Comparison of ENCODE assay signal across 8 cellular contexts in the genomic region with DNA sequence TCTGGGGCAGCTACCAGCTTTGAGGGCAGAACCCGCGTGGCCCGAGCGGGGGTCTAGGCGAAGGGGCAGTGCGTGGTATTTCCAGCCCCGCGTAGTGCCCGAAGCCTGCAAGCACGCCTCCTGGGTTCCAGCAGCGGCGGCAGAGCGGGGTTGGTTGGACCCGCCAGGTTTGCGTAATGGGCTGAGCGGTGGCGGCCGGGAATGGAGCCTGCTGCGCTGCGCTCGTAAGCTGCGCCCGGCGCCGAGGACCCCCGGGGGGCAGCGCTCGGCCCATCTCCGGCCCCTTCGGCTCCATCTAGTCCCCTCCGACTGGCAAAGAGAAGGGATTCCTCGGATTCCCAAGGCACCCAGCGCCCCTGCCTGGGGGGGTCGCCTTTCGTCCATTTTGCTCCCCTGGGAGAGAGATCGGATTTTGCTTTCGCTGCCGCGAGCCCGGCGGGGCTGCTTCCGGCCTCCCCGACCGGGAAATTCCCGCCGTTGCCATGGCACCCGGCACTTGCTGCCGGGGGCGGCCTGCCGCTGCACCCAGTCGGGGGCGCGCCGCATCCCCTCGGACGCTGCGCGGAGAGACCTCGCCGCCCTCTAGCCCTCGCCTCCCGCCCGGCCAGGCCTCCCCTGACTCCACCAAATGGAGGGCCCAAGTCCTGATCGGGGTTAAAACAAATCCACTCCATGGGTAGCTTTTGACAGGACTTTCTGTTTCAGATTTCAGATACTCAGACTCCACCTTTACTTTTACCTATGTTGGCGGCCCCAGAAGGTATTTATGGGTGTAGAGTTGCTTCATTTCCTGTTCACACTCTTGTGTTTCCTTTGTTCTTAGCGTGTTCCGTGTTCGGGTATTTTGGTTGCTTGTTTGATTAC.
DNase-seq lines count a peak whose midpoint lies in the region; ATAC-seq and TF ChIP-seq lines count a peak whose summit lies in the region.
"Not testable (repeated sequence)": the region's sequence is repeated elsewhere in the genome, so short reads cannot be mapped to it uniquely, and the experiment has no call there.

No MANE protein-coding gene starts in this region.

- H3K27me3 ChIP-seq in esophagus squamous epithelium; lung (ENCODE audit: control insufficient read depth, insufficient read depth); skeletal muscle tissue (ENCODE audit: control insufficient read depth in 3 of 3, insufficient read depth in 3 of 3, low read length in 3 of 3); suprapubic skin: not testable (repeated sequence)

- TF ChIP-seq POLR2A in esophagus squamous epithelium (IDR thresholded peaks at IDR 0.05), result peak in 1 of 4 donors; percentile 50
- TF ChIP-seq POLR2A in suprapubic skin (IDR thresholded peaks at IDR 0.05), result peak in 1 of 2 donors; percentile 46

- H3K9me3 ChIP-seq in esophagus squamous epithelium; lung (ENCODE audit: control insufficient read depth in 2 of 2, insufficient read depth in 1 of 2, low read length in 1 of 2); skeletal muscle tissue (ENCODE audit: control insufficient read depth in 3 of 3, low read length in 3 of 3); suprapubic skin: not testable (repeated sequence)

- H3K4me3 ChIP-seq in esophagus squamous epithelium (peak overlapping the region; percentile 52 to 70 (median 62)), lung (peak overlapping the region; percentile 58), skeletal muscle tissue (ENCODE audit: low read length in 3 of 3) (peak overlapping the region; percentile 36 to 63 (median 54)), suprapubic skin (peak overlapping the region; percentile 59)

- not testable (repeated sequence) for H3K36me3 ChIP-seq in esophagus squamous epithelium; lung (ENCODE audit: control insufficient read depth in 2 of 2, insufficient read depth in 2 of 2, low read length in 2 of 2); skeletal muscle tissue (ENCODE audit: control insufficient read depth in 3 of 3, insufficient read depth in 3 of 3, low read length in 3 of 3); suprapubic skin

- peak overlapping the region in 2 of 3 donors; percentile 67 to 71 for H3K9ac ChIP-seq in skeletal muscle tissue (ENCODE audit: low read depth in 1 of 3, low read length in 3 of 3)

- H3K27ac ChIP-seq in VCaP (peak overlapping the region; percentile 49; the same call in 1 of the 2 replicates), esophagus squamous epithelium (peak overlapping the region; percentile 86 to 92 (median 90)), lung (ENCODE audit: low read depth in 1 of 2, low read length in 1 of 2) (peak overlapping the region; percentile 79 to 91), skeletal muscle tissue (ENCODE audit: low read depth, low read length) (peak overlapping the region; percentile 44), suprapubic skin (peak overlapping the region; percentile 89)

- intact Hi-C loops in esophagus squamous epithelium (cut with DNase I), result not testable (repeated sequence)

- not testable (repeated sequence) for TF ChIP-seq EP300 in suprapubic skin (IDR thresholded peaks at IDR 0.05)

- WGBS in esophagus squamous epithelium, 2 donors, result 0% methylated on average over 4 of the region's 68 CpGs; no CpG with 5 or more reads in 1 of the 2 donors
- 0 to 1% methylated on average over 19 to 40 of the region's 68 CpGs for WGBS in lung, 2 donors
- WGBS in suprapubic skin, result 0% methylated on average over 2 of the region's 68 CpGs

- DNase-seq in Daoy (ENCODE audit: low read depth) (peak; percentile 64), NCI-H2081 (lab: John Stamatoyannopoulos, UW) (peak; percentile 4 to 59), lung (ENCODE audit: low spot score) (peak; percentile 31), suprapubic skin (ENCODE audit: low spot score in 2 of 2) (peak; percentile 60 to 75)
- peak; percentile 64 for DNase-seq in activated naive CD4-positive, alpha-beta T cell treated with anti-CD3 and anti-CD28 coated beads, Interleukin-2, amount 50 U/mL, for 16 hours
- not testable (repeated sequence) for DNase-seq in esophagus squamous epithelium (lab: John Stamatoyannopoulos, UW)

- not testable (repeated sequence) for ATAC-seq in lung (ENCODE audit: insufficient read depth, low FRiP score)

- H3K4me1 ChIP-seq in esophagus squamous epithelium; lung (ENCODE audit: control insufficient read depth in 2 of 2, insufficient read depth in 2 of 2, low read length in 2 of 2); skeletal muscle tissue (ENCODE audit: control insufficient read depth in 3 of 3, insufficient read depth in 3 of 3, low read length in 3 of 3); suprapubic skin: not testable (repeated sequence)

- TF ChIP-seq CTCF in VCaP (conservative IDR thresholded peaks at IDR 0.05); esophagus squamous epithelium (IDR thresholded peaks at IDR 0.05); lung (IDR thresholded peaks at IDR 0.05; ENCODE audit: control extremely low read depth, extremely low read depth); suprapubic skin (IDR thresholded peaks at IDR 0.05): not testable (repeated sequence)
